8 cellular contexts compared by ENCODE assay signal in genomic region chr10:101060036-101060950, GRCh38. TPM values are rescaled to one million over a fixed set of nuclear protein-coding genes. Genes with fewer than 3 reads are reported as not detected.
DNase-seq lines count a peak whose midpoint lies in the region; ATAC-seq, FAIRE-seq and TF ChIP-seq lines count a peak whose summit lies in the region.

No MANE protein-coding gene starts in this region.

- peak overlapping the region; percentile 92 for H3K4me3 Mint-ChIP-seq in activated T-helper 1 cell treated with anti-CD3 and anti-CD28 coated beads, Interleukin-12 subunit alpha, Interleukin-12 subunit beta, Interleukin-2, Interleukin-4 antibody, amounts not matched to agents 30 ng/mL and 10 ng/mL and 1 ng/mL, durations not matched to agents 14 hours and 24 hours and 36 hours
- H3K4me3 Mint-ChIP-seq in nephron progenitor cell: peak overlapping the region; percentile 92

- peaks cover 57% of the 10 kb centered on the region for H3K79me2 ChIP-seq in DND-41 (ENCODE audit: insufficient read depth, low read length)
- peaks cover 60% of the 10 kb centered on the region for H3K79me2 ChIP-seq in Karpas-422 (ENCODE audit: low read length)

- peak; percentile 93 for TF ChIP-seq CTCF in DND-41 (IDR thresholded peaks at IDR 0.05; ENCODE audit: borderline replicate concordance, extremely low read depth, low read length, poor library complexity, severe bottlenecking)
- peak; percentile 92 for TF ChIP-seq CTCF in fibroblast of pulmonary artery (IDR thresholded peaks at IDR 0.05; ENCODE audit: low read length, missing control alignments)
- TF ChIP-seq CTCF in nephron progenitor cell (IDR thresholded peaks at IDR 0.05): peak; percentile 95

- H4K20me1 ChIP-seq in DND-41 (ENCODE audit: insufficient read depth, low read length) (peaks cover 29% of the 10 kb centered on the region), Karpas-422 (ENCODE audit: insufficient read depth, low read depth, low read length) (no peaks in the 10 kb centered on the region)

- DNase-seq in DND-41 (peak; percentile 92), Karpas-422 (peak; percentile 95), RCC 7860 (ENCODE audit: low spot score) (peak; percentile 96), fibroblast of pulmonary artery (ENCODE audit: low read depth) (peak; percentile 96), nephron progenitor cell (peak; percentile 93)
- peak; percentile 84 for DNase-seq in activated T-helper 1 cell treated with anti-CD3 and anti-CD28 coated beads, Interleukin-12 subunit alpha, Interleukin-12 subunit beta, Interleukin-2, Interleukin-4 antibody, amounts not matched to agents 30 ng/mL and 10 ng/mL and 1 ng/mL, durations not matched to agents 14 hours and 24 hours and 36 hours (ENCODE audit: low spot score)
- peak; percentile 95 for DNase-seq in stimulated activated naive CD8-positive, alpha-beta T cell treated with anti-CD3 and anti-CD28 coated beads, Interleukin-15, Interleukin-2, amounts not matched to agents 100 U/mL and 50 U/mL, for 24 hours

- peaks cover 4% of the 10 kb centered on the region for H3K36me3 Mint-ChIP-seq in activated T-helper 1 cell treated with anti-CD3 and anti-CD28 coated beads, Interleukin-12 subunit alpha, Interleukin-12 subunit beta, Interleukin-2, Interleukin-4 antibody, amounts not matched to agents 30 ng/mL and 10 ng/mL and 1 ng/mL, durations not matched to agents 14 hours and 24 hours and 36 hours (ENCODE audit: low read depth)
- peaks cover 6% of the 10 kb centered on the region for H3K36me3 Mint-ChIP-seq in nephron progenitor cell (ENCODE audit: low read depth)

- H3K4me1 ChIP-seq in DND-41 (ENCODE audit: insufficient read depth, low read length): peaks cover 69% of the 10 kb centered on the region
- peaks cover 58% of the 10 kb centered on the region for H3K4me1 ChIP-seq in Karpas-422 (ENCODE audit: low read length)

- H3K4me3 ChIP-seq in DND-41 (ENCODE audit: low read depth in 1 of 2, low read length in 2 of 2) (peak overlapping the region; percentile 67 to 71), Karpas-422 (ENCODE audit: low read length) (peak overlapping the region; percentile 80), fibroblast of pulmonary artery (replicated peaks; ENCODE audit: low read depth, low read length) (peak overlapping the region; percentile 98)

- FAIRE-seq in RCC 7860 (lab: Jason Lieb, UNC): peak; percentile 64

- H3K27ac Mint-ChIP-seq in activated T-helper 1 cell treated with anti-CD3 and anti-CD28 coated beads, Interleukin-12 subunit alpha, Interleukin-12 subunit beta, Interleukin-2, Interleukin-4 antibody, amounts not matched to agents 30 ng/mL and 10 ng/mL and 1 ng/mL, durations not matched to agents 14 hours and 24 hours and 36 hours: peak overlapping the region; percentile 91
- peak overlapping the region; percentile 96 for H3K27ac Mint-ChIP-seq in nephron progenitor cell

- peaks cover 22% of the 10 kb centered on the region for H3K27me3 Mint-ChIP-seq in activated T-helper 1 cell treated with anti-CD3 and anti-CD28 coated beads, Interleukin-12 subunit alpha, Interleukin-12 subunit beta, Interleukin-2, Interleukin-4 antibody, amounts not matched to agents 30 ng/mL and 10 ng/mL and 1 ng/mL, durations not matched to agents 14 hours and 24 hours and 36 hours (ENCODE audit: insufficient read depth)
- peaks cover 37% of the 10 kb centered on the region for H3K27me3 Mint-ChIP-seq in nephron progenitor cell (ENCODE audit: low read depth, poor library complexity)

- H3K36me3 ChIP-seq in DND-41 (ENCODE audit: insufficient read depth, low read length) (peaks cover 32% of the 10 kb centered on the region), Karpas-422 (ENCODE audit: insufficient read depth, low read length) (no peaks in the 10 kb centered on the region)

- no peaks in the 10 kb centered on the region for H3K9me3 Mint-ChIP-seq in activated T-helper 1 cell treated with anti-CD3 and anti-CD28 coated beads, Interleukin-12 subunit alpha, Interleukin-12 subunit beta, Interleukin-2, Interleukin-4 antibody, amounts not matched to agents 30 ng/mL and 10 ng/mL and 1 ng/mL, durations not matched to agents 14 hours and 24 hours and 36 hours
- no peaks in the 10 kb centered on the region for H3K9me3 Mint-ChIP-seq in nephron progenitor cell

- H3K9me3 ChIP-seq in DND-41 (ENCODE audit: insufficient read depth, low read length, severe bottlenecking) (no peaks in the 10 kb centered on the region), Karpas-422 (ENCODE audit: low read length) (no peaks in the 10 kb centered on the region)

- no peaks in the 10 kb centered on the region for H3K9me2 ChIP-seq in Karpas-422 (replicated peaks; ENCODE audit: insufficient read depth, low read length)

- H3K9ac ChIP-seq in DND-41 (ENCODE audit: low read depth, low read length) (peak overlapping the region; percentile 92), Karpas-422 (ENCODE audit: low read length) (peak overlapping the region; percentile 88)

- ATAC-seq in DND-41 (ENCODE audit: insufficient read depth, low read depth) (peak; percentile 62), GM21825 (IDR thresholded peaks at IDR 0.05; ENCODE audit: unreplicated experiment) (peak; percentile 45)
- ATAC-seq in stimulated activated naive CD8-positive, alpha-beta T cell treated with anti-CD3 and anti-CD28 coated beads, Interleukin-15, Interleukin-2, amounts not matched to agents 100 U/mL and 50 U/mL, for 24 hours: peak; percentile 62

- intact Hi-C loops in activated T-helper 1 cell treated with anti-CD3 and anti-CD28 coated beads, Interleukin-12 subunit alpha, Interleukin-12 subunit beta, Interleukin-2, Interleukin-4 antibody, amounts not matched to agents 30 ng/mL and 10 ng/mL and 1 ng/mL, durations not matched to agents 14 hours and 24 hours and 36 hours (cut with micrococcal nuclease): loop anchor here (1.0 to 10.0 kb wide), 11 partner anchors 8 to 725 kb away; partner anchors contain the start of genes NPM3 and SLF2

- H3K27me3 ChIP-seq in DND-41 (ENCODE audit: insufficient read depth, low read length, poor library complexity): no peaks in the 10 kb centered on the region
- H3K27me3 ChIP-seq in Karpas-422 (ENCODE audit: low read length): no peaks in the 10 kb centered on the region

- H3K4me2 ChIP-seq in DND-41 (ENCODE audit: insufficient read depth, low read length) (peak overlapping the region; percentile 77), Karpas-422 (ENCODE audit: low read depth, low read length, poor library complexity, severe bottlenecking) (peak overlapping the region; percentile 81)

- H3K4me1 Mint-ChIP-seq in activated T-helper 1 cell treated with anti-CD3 and anti-CD28 coated beads, Interleukin-12 subunit alpha, Interleukin-12 subunit beta, Interleukin-2, Interleukin-4 antibody, amounts not matched to agents 30 ng/mL and 10 ng/mL and 1 ng/mL, durations not matched to agents 14 hours and 24 hours and 36 hours (ENCODE audit: low read depth): peaks cover 33% of the 10 kb centered on the region
- peaks cover 49% of the 10 kb centered on the region for H3K4me1 Mint-ChIP-seq in nephron progenitor cell

- H2AFZ ChIP-seq in DND-41 (ENCODE audit: low read depth, low read length) (peak overlapping the region; percentile 97), Karpas-422 (ENCODE audit: low read length) (peak overlapping the region; percentile 83; the same call in 1 of the 2 replicates)

- H3K27ac ChIP-seq in DND-41 (ENCODE audit: low read length) (peak overlapping the region; percentile 99), Karpas-422 (ENCODE audit: low read length) (peak overlapping the region; percentile 98)

RNA-seq across cellular contexts. Expression of gene KAZALD1, which starts 1.5 kb away (rescaled TPM):
- 21.5 and 50.1 TPM in 2 replicates for total RNA-seq in Karpas-422 (2014; rRNA removed; shearing (Covaris generic); ENCODE audit: low replicate concordance)
- total RNA-seq in activated T-helper 1 cell treated with anti-CD3 and anti-CD28 coated beads, Interleukin-12 subunit alpha, Interleukin-12 subunit beta, Interleukin-2, Interleukin-4 antibody, amounts not matched to agents 30 ng/mL and 10 ng/mL and 1 ng/mL, durations not matched to agents 14 hours and 24 hours and 36 hours: 0.57 and 0.73 TPM in 2 replicates

RNA-seq across cellular contexts. Expression of gene SFXN3, which starts 29.3 kb away (rescaled TPM):
- 8.5 and 13.6 TPM in 2 replicates for total RNA-seq in Karpas-422 (2014; rRNA removed; shearing (Covaris generic); ENCODE audit: low replicate concordance)
- 34.8 and 39.0 TPM in 2 replicates for total RNA-seq in activated T-helper 1 cell treated with anti-CD3 and anti-CD28 coated beads, Interleukin-12 subunit alpha, Interleukin-12 subunit beta, Interleukin-2, Interleukin-4 antibody, amounts not matched to agents 30 ng/mL and 10 ng/mL and 1 ng/mL, durations not matched to agents 14 hours and 24 hours and 36 hours

RNA-seq across cellular contexts. Expression of gene PDZD7, which starts 29.4 kb away (rescaled TPM):
- total RNA-seq in Karpas-422 (2014; rRNA removed; shearing (Covaris generic); ENCODE audit: low replicate concordance): 2.6 and 3.0 TPM in 2 replicates
- total RNA-seq in activated T-helper 1 cell treated with anti-CD3 and anti-CD28 coated beads, Interleukin-12 subunit alpha, Interleukin-12 subunit beta, Interleukin-2, Interleukin-4 antibody, amounts not matched to agents 30 ng/mL and 10 ng/mL and 1 ng/mL, durations not matched to agents 14 hours and 24 hours and 36 hours: 0.47 and 0.54 TPM in 2 replicates

Comparison
In these comparisons a context has a peak if more than half of its experiments do, and no peak if none do; other contexts are left out.
1. Peak in every context shown above with its lines: DNase-seq, ATAC-seq, H3K4me3 ChIP-seq and H3K27ac ChIP-seq.
2. RNA of gene KAZALD1, which starts 1.5 kb away (total RNA-seq): 21.5 to 50.1 TPM in Karpas-422; 0.57 to 0.73 TPM in activated T-helper 1 cell treated with anti-CD3 and anti-CD28 coated beads, Interleukin-12 subunit alpha, Interleukin-12 subunit beta, Interleukin-2, Interleukin-4 antibody, amounts not matched to agents 30 ng/mL and 10 ng/mL and 1 ng/mL, durations not matched to agents 14 hours and 24 hours and 36 hours; every median in the first group is over 10 times any median in the second.